ENCODE assay signal across 8 cellular contexts in the genomic region with DNA sequence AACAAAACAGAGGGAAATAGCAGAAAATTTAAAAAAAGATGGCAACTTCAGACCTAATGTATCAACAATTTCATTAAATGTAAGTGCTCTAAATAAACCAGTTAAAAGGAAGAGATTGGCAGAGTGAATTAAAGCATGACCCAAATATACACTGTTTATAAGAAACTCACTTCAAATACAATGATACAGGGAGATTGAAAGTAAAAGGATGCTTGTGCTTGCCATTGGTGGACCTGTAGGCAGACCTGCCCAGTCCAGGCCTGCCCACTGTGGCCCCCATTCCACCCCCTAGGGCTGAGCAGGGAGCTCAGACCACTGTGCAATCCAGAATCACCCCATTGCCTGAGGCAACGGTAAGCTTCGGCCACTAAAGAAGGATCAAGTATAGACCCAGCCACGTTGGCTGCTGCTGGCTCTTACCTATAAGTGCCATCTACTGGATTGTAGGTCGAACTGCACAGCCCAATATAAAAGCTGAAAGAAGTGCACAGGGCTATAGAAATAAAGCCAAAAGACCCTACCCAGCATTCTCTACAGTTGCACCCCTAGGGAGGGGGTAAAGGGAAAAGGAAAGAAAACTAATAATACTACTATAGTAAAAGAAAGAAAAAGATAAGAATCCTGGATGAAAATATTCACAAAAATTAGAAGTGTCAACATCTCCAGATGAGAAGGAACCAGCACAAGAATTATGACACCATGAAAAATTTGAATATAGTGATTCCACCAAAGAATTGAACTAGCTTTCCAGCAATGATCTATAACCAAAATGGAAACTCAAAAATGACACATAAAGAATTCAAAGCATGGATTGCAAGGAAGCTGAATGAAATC. TPM values are rescaled to one million over a fixed set of nuclear protein-coding genes. Genes with fewer than 3 reads are reported as not detected.
DNase-seq lines count a peak whose midpoint lies in the region; ATAC-seq and TF ChIP-seq lines count a peak whose summit lies in the region.

No MANE protein-coding gene starts in this region.

- in situ Hi-C loops in GM23248 (cut with MboI), result no loop called here

- peak; percentile 74 for TF ChIP-seq CTCF in GM10248 (IDR thresholded peaks at IDR 0.05; ENCODE audit: control extremely low read depth, extremely low read depth, low read depth, missing control alignments)

- H3K79me2 ChIP-seq in GM23248 (ENCODE audit: insufficient read depth), result no peaks in the 10 kb centered on the region

- POLR2A ChIA-PET in GM10248 (lab: Yijun Ruan, JAX), result interaction anchor here (1.2 kb wide), 1 partner anchor 226 kb away, joined by 3 read pairs; a partner anchor contains a TSS

- H3K9ac ChIP-seq in GM23248, result 0 out of 2 replicates have a peak overlapping the region, but pooled peaks have one; percentile 10

- CTCF ChIA-PET in GM10248 (lab: Yijun Ruan, JAX), result interaction anchor here (0.5 to 3.6 kb wide), 36 partner anchors 9 to 1662 kb away, joined by 3 to 38 read pairs (median 4); no protein-coding TSS in a partner anchor

- H3K9me2 ChIP-seq in GM23248 (ENCODE audit: insufficient read depth), result no peaks in the 10 kb centered on the region

- peak overlapping the region; percentile 81 for H2AFZ ChIP-seq in GM23248

- no peak overlapping the region for H3K27ac ChIP-seq in GM23248
- no peak overlapping the region for H3K27ac ChIP-seq in aorta (ENCODE audit: low read depth in 1 of 2, low read length in 2 of 2)

- WGBS in GM23248 (ENCODE audit: low coverage in 1 of 2, low lambda C conversion rate in 2 of 2, missing lambda C conversion rate in 2 of 2), 2 experiments, result 0 to 8% methylated on average over 4 of the region's 4 CpGs
- 0 to 2% methylated on average over 4 of the region's 4 CpGs for WGBS in aorta, 2 donors

- no peaks in the 10 kb centered on the region for H3K9me3 ChIP-seq in GM23248 (ENCODE audit: low read depth)
- peaks cover 3% of the 10 kb centered on the region for H3K9me3 ChIP-seq in aorta (ENCODE audit: control insufficient read depth, low read length)

- H3K4me3 ChIP-seq in GM23248 (peak overlapping the region; percentile 33; the same call in 1 of the 2 replicates), aorta (ENCODE audit: low read length in 2 of 2) (no peak overlapping the region)
- no peak overlapping the region for H3K4me3 ChIP-seq in Jurkat, Clone E6-1 (ENCODE audit: low read length)

- H3K4me2 ChIP-seq in GM23248 (ENCODE audit: unreplicated experiment), result peak overlapping the region; percentile 59

- H3K36me3 ChIP-seq in GM23248 (ENCODE audit: low read depth), result no peaks in the 10 kb centered on the region
- H3K36me3 ChIP-seq in aorta (ENCODE audit: control insufficient read depth in 1 of 2, insufficient read depth in 2 of 2, low read length in 1 of 2), result no peaks in the 10 kb centered on the region

- H4K20me1 ChIP-seq in GM23248 (ENCODE audit: insufficient read depth), result no peaks in the 10 kb centered on the region

- intact Hi-C loops in aorta (cut with DNase I), result no loop called here

- DNase-seq in GM10248 (ENCODE audit: extremely low spot score), result peak; percentile 39
- peak; percentile 87 for DNase-seq in GM23248
- peak; percentile 49 for DNase-seq in Jurkat, Clone E6-1 (ENCODE audit: low read depth, low spot score)
- DNase-seq in OCI-M1 (lab: John Stamatoyannopoulos, UW), result peak; percentile 73
- peak; percentile 9 for DNase-seq in activated effector memory CD4-positive, alpha-beta T cell treated with Interleukin-2 at 50 U/mL for 16 hours
- DNase-seq in glomerular endothelial cell (ENCODE audit: extremely low read depth, low read depth, low spot score), result peak; percentile 45
- DNase-seq in renal cortical epithelial cell (ENCODE audit: low read depth), result peak; percentile 71
- no peak for DNase-seq in aorta

- ATAC-seq in aorta (ENCODE audit: low FRiP score), result no peak

- H3F3A ChIP-seq in GM23248 (ENCODE audit: insufficient read depth), result no peaks in the 10 kb centered on the region

- H3K27me3 ChIP-seq in GM23248 (replicated peaks; ENCODE audit: insufficient read depth), result 0 out of 2 replicates have a peak, but pooled peaks cover 10% of the 10 kb centered on the region
- H3K27me3 ChIP-seq in aorta (ENCODE audit: control insufficient read depth in 1 of 2, insufficient read depth in 2 of 2, low read length in 1 of 2), result no peaks in the 10 kb centered on the region

- H3K4me1 ChIP-seq in GM23248 (ENCODE audit: insufficient read depth) (no peaks in the 10 kb centered on the region), aorta (ENCODE audit: control insufficient read depth in 1 of 2, insufficient read depth in 2 of 2, low read length in 2 of 2) (no peaks in the 10 kb centered on the region)

RNA-seq across cellular contexts. Expression of a gene that starts 36.1 kb away (rescaled TPM):
- total RNA-seq in GM23248 (2014; rRNA removed; shearing (Covaris generic)), result 247 and 261 TPM in 2 replicates
- polyA plus RNA-seq in GM23248 (2016; fragmentation: Nextera tagmentation; extraction: Ambion mirVana) (410 and 411 TPM in 2 replicates), aorta (100 to 1,000 TPM; 237 to 254 TPM)
- polyA plus RNA-seq in Jurkat, Clone E6-1 (2012; ENCODE audit: insufficient read depth, insufficient read length), result 445 TPM
- total RNA-seq in glomerular endothelial cell (274 and 328 TPM in 2 replicates), renal cortical epithelial cell (195 and 429 TPM in 2 replicates), aorta (100 to 1,000 TPM; 104 to 113 TPM)

RNA-seq across cellular contexts. Expression of a gene that starts 37.2 kb away (rescaled TPM):
- total RNA-seq in GM23248 (2014; rRNA removed; shearing (Covaris generic)), result 12.0 and 13.4 TPM in 2 replicates
- polyA plus RNA-seq in GM23248 (2016; fragmentation: Nextera tagmentation; extraction: Ambion mirVana), result 22.2 and 24.6 TPM in 2 replicates
- polyA plus RNA-seq in Jurkat, Clone E6-1 (2012; ENCODE audit: insufficient read depth, insufficient read length), result 37.0 TPM
- 13.0 and 15.5 TPM in 2 replicates for total RNA-seq in glomerular endothelial cell
- 6.8 and 11.0 TPM in 2 replicates for total RNA-seq in renal cortical epithelial cell
- total RNA-seq in aorta, result 10 to 100 TPM; 11.5 to 15.3 TPM
- polyA plus RNA-seq in aorta, result 10 to 100 TPM; 15.5 to 22.8 TPM

Comparison
In these comparisons a context has a peak if more than half of its experiments do, and no peak if none do; other contexts are left out.
1. DNase-seq: peak in GM10248 (single experiment), GM23248 (single experiment), Jurkat, Clone E6-1 (single experiment), OCI-M1 (single experiment), activated effector memory CD4-positive, alpha-beta T cell treated with Interleukin-2 at 50 U/mL for 16 hours (single experiment), glomerular endothelial cell (single experiment) and renal cortical epithelial cell (single experiment); none in aorta (0 of 2).